In genomic region chr9:109590945-109591344, GRCh38 we compare ENCODE assay signal across 27 cellular contexts.
DNase-seq lines count a peak whose midpoint lies in the region; ATAC-seq and TF ChIP-seq lines count a peak whose summit lies in the region.
"Had no signal": no experiment of that assay in that cellular context is flagged by ENCODE, and none has a peak within 500 bp of the region (broad histone marks: within the 10 kb centered on the region; RNA-seq: fewer than 3 reads in every experiment).

No MANE protein-coding gene starts in this region.

- TF ChIP-seq CTCF in left ventricle myocardium inferior (IDR thresholded peaks at IDR 0.05; ENCODE audit: borderline replicate concordance) (no peak), thoracic aorta (IDR thresholded peaks at IDR 0.05) (peak; percentile 33)

- no peak overlapping the region for H3K27ac Mint-ChIP-seq in activated CD4-positive, alpha-beta T cell treated with anti-CD3 and anti-CD28 coated beads for 36 hours
- H3K27ac Mint-ChIP-seq: activated CD4-positive, alpha-beta T cell treated with anti-CD3 and anti-CD28 coated beads, Interleukin-2, amount 10 ng/mL, durations not matched to agents 7 days and 5 days; stimulated activated effector memory CD8-positive, alpha-beta T cell treated with anti-CD3 and anti-CD28 coated beads, Interleukin-12 subunit alpha, Interleukin-12 subunit beta, amount 100 ng/mL, for 72 hours had no signal

- ATAC-seq in SK-N-SH treated with all-trans-retinoic acid at 6 μM for 48 hours (peak; percentile 33; the same call in 2 of the 3 replicates), thoracic aorta (ENCODE audit: insufficient number of reproducible peaks, low FRiP score, low read depth) (peak; percentile 52), GM21529 (IDR thresholded peaks at IDR 0.05; ENCODE audit: unreplicated experiment) (no peak)
- no peak for ATAC-seq in activated CD4-positive, alpha-beta T cell treated with anti-CD3 and anti-CD28 coated beads for 36 hours
- ATAC-seq: activated T-cell treated with anti-CD3 and anti-CD28 coated beads, Interleukin-2, amount 50 U/mL, for 4 hours; GM12878; sciatic nerve; stimulated activated effector memory CD8-positive, alpha-beta T cell treated with anti-CD3 and anti-CD28 coated beads, Interleukin-12 subunit alpha, Interleukin-12 subunit beta, amount 100 ng/mL, for 72 hours had no signal

- H3K27ac ChIP-seq in left ventricle myocardium inferior (replicated peaks) (peak overlapping the region; percentile 46), thoracic aorta (peak overlapping the region; percentile 67 to 71)
- H3K27ac ChIP-seq: 22Rv1, colonic mucosa, KMS-11, parathyroid adenoma, suprapubic skin had no signal

- no peak overlapping the region for H3K4me3 Mint-ChIP-seq in activated CD4-positive, alpha-beta T cell treated with anti-CD3 and anti-CD28 coated beads for 36 hours
- H3K4me3 Mint-ChIP-seq: activated CD4-positive, alpha-beta T cell treated with anti-CD3 and anti-CD28 coated beads, Interleukin-2, amount 10 ng/mL, durations not matched to agents 7 days and 5 days; activated T-cell treated with anti-CD3 and anti-CD28 coated beads, Interleukin-2, amount 50 U/mL, for 4 hours; stimulated activated effector memory CD8-positive, alpha-beta T cell treated with anti-CD3 and anti-CD28 coated beads, Interleukin-12 subunit alpha, Interleukin-12 subunit beta, amount 100 ng/mL, for 72 hours had no signal

- DNase-seq in DMS153 treated with DMSO at 0.1 percent for 48 hours (lab: John Stamatoyannopoulos, UW; ENCODE audit: unreplicated experiment) = peak; percentile 16
- no peak for DNase-seq in DMS153 (lab: John Stamatoyannopoulos, UW)
- peak; percentile 47 for DNase-seq in left ventricle myocardium inferior
- DNase-seq in thoracic aorta (ENCODE audit: low spot score) = peak; percentile 29
- DNase-seq in activated CD4-positive, alpha-beta T cell treated with anti-CD3 and anti-CD28 coated beads for 36 hours = no peak
- DNase-seq in C1 segment of cervical spinal cord (lab: John Stamatoyannopoulos, UW) = no peak
- DNase-seq: activated CD4-positive, alpha-beta T cell treated with anti-CD3 and anti-CD28 coated beads, Interleukin-2, amount 10 ng/mL, durations not matched to agents 7 days and 5 days; activated T-cell treated with anti-CD3 and anti-CD28 coated beads, Interleukin-2, amount 50 U/mL, for 4 hours; Calu3; colonic mucosa; effector CD8-positive, alpha-beta T cell; erythroblast; glutamatergic neuron; mammary epithelial cell; NCI-H187 treated with DMSO at 0.1 percent for 48 hours; stimulated activated CD4-positive, alpha-beta T cell treated with anti-CD3 and anti-CD28 coated beads, Interleukin-12 subunit alpha, Interleukin-12 subunit beta, amount 100 ng/mL, for 4 hours; stimulated activated CD4-positive, alpha-beta T cell treated with anti-CD3 and anti-CD28 coated beads, Interleukin-4, amount 100 ng/mL, for 24 hours; T-helper 9 cell had no signal

- no peak overlapping the region for H3K4me3 ChIP-seq in left ventricle myocardium inferior
- H3K4me3 ChIP-seq in thoracic aorta = no peak overlapping the region
- H3K4me3 ChIP-seq: colonic mucosa, GM12878, suprapubic skin had no signal

- H3K36me3 Mint-ChIP-seq in activated CD4-positive, alpha-beta T cell treated with anti-CD3 and anti-CD28 coated beads for 36 hours (ENCODE audit: low read depth) = no peaks in the 10 kb centered on the region
- H3K36me3 Mint-ChIP-seq: stimulated activated effector memory CD8-positive, alpha-beta T cell treated with anti-CD3 and anti-CD28 coated beads, Interleukin-12 subunit alpha, Interleukin-12 subunit beta, amount 100 ng/mL, for 72 hours had no signal

- no peaks in the 10 kb centered on the region for H3K4me1 Mint-ChIP-seq in activated CD4-positive, alpha-beta T cell treated with anti-CD3 and anti-CD28 coated beads for 36 hours
- H3K4me1 Mint-ChIP-seq: activated CD4-positive, alpha-beta T cell treated with anti-CD3 and anti-CD28 coated beads, Interleukin-2, amount 10 ng/mL, durations not matched to agents 7 days and 5 days; stimulated activated effector memory CD8-positive, alpha-beta T cell treated with anti-CD3 and anti-CD28 coated beads, Interleukin-12 subunit alpha, Interleukin-12 subunit beta, amount 100 ng/mL, for 72 hours had no signal

- POLR2A ChIA-PET in activated CD4-positive, alpha-beta T cell treated with anti-CD3 and anti-CD28 coated beads for 36 hours (lab: Charles Lee) = interaction anchor here (0.6 kb wide), 1 partner anchor 1646 kb away, joined by 11 read pairs; no protein-coding TSS in a partner anchor

- H3K9me3 ChIP-seq in left ventricle myocardium inferior (replicated peaks) (peaks cover 7% of the 10 kb centered on the region), thoracic aorta (no peaks in the 10 kb centered on the region)
- H3K9me3 ChIP-seq: colonic mucosa, suprapubic skin had no signal

- H3K27me3 Mint-ChIP-seq in activated CD4-positive, alpha-beta T cell treated with anti-CD3 and anti-CD28 coated beads for 36 hours = peaks cover 10% of the 10 kb centered on the region

- H3K36me3 ChIP-seq in left ventricle myocardium inferior (no peaks in the 10 kb centered on the region), thoracic aorta (no peaks in the 10 kb centered on the region)
- H3K36me3 ChIP-seq: colonic mucosa, suprapubic skin had no signal

- no peaks in the 10 kb centered on the region for H3K9me3 Mint-ChIP-seq in activated CD4-positive, alpha-beta T cell treated with anti-CD3 and anti-CD28 coated beads for 36 hours (ENCODE audit: low read depth)
- H3K9me3 Mint-ChIP-seq: activated CD4-positive, alpha-beta T cell treated with anti-CD3 and anti-CD28 coated beads, Interleukin-2, amount 10 ng/mL, durations not matched to agents 7 days and 5 days had no signal

- CTCF ChIA-PET in activated CD4-positive, alpha-beta T cell treated with anti-CD3 and anti-CD28 coated beads for 36 hours (lab: Charles Lee) = no interaction called here

- H3K27me3 ChIP-seq in left ventricle myocardium inferior (ENCODE audit: low read depth) (no peaks in the 10 kb centered on the region), thoracic aorta (replicated peaks; ENCODE audit: insufficient read depth) (no peaks in the 10 kb centered on the region)
- H3K27me3 ChIP-seq: colonic mucosa, suprapubic skin had no signal

- H3K4me1 ChIP-seq in left ventricle myocardium inferior = peaks cover 21% of the 10 kb centered on the region
- H3K4me1 ChIP-seq in thoracic aorta (ENCODE audit: control insufficient read depth in 1 of 2, low read depth in 2 of 2) = peaks cover 3 to 36% of the 10 kb centered on the region in 2 donors
- H3K4me1 ChIP-seq: colonic mucosa, parathyroid adenoma, suprapubic skin had no signal

- intact Hi-C loops in left ventricle myocardium inferior (cut with micrococcal nuclease) = no loop called here
- intact Hi-C loops in activated CD4-positive, alpha-beta T cell treated with anti-CD3 and anti-CD28 coated beads for 36 hours (cut with DNase I, micrococcal nuclease) = no loop called here

TF ChIP-seq in SK-N-SH treated with all-trans-retinoic acid at 6 μM for 48 hours, 23 proteins besides CTCF, POLR2A, EP300 and RAD21:
- TF ChIP-seq ESRRG (CRISPR knock-in tag; IDR thresholded peaks at IDR 0.05) (no peak), ISL1 (CRISPR knock-in tag; IDR thresholded peaks at IDR 0.05) (peak; percentile 38)

Comparison
In these comparisons a context has a peak if more than half of its experiments do, and no peak if none do; other contexts are left out.
1. DNase-seq: peak in DMS153 treated with DMSO at 0.1 percent for 48 hours (single experiment), left ventricle myocardium inferior (single experiment) and thoracic aorta (single experiment); none in DMS153 (single experiment), activated CD4-positive, alpha-beta T cell treated with anti-CD3 and anti-CD28 coated beads for 36 hours (single experiment) and C1 segment of cervical spinal cord (0 of 14).
2. ATAC-seq: peak in SK-N-SH treated with all-trans-retinoic acid at 6 μM for 48 hours (single experiment) and thoracic aorta (single experiment); none in activated CD4-positive, alpha-beta T cell treated with anti-CD3 and anti-CD28 coated beads for 36 hours (single experiment) and GM21529 (single experiment).